22 cellular contexts compared by ENCODE assay signal in the genomic region with DNA sequence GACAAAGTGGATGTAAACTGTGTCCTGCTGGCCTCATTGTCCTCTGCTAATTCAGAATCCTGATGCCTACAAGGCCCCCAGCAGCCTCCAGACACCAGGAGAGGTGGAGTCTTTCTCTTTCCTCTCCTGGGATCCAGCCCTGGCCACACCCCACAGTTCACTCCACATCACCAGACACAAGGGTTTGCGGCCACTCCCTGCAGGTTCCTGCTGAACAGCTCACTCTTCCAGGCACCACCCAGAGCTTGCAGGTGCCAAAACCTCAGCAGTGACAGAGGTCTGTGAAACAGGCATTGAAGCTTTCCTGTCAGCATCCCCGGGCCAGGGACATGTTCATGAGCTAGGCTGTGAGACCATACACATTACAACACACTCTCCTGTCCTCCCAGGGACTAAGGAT. TPM values are rescaled to one million over a fixed set of nuclear protein-coding genes. Genes with fewer than 3 reads are reported as not detected.
DNase-seq lines count a peak whose midpoint lies in the region; ATAC-seq and TF ChIP-seq lines count a peak whose summit lies in the region.
"Had no signal": no experiment of that assay in that cellular context is flagged by ENCODE, and none has a peak within 500 bp of the region (broad histone marks: within the 10 kb centered on the region; RNA-seq: fewer than 3 reads in every experiment).

No MANE protein-coding gene starts in this region.

- TF ChIP-seq CTCF in RWPE1 (conservative IDR thresholded peaks at IDR 0.05; ENCODE audit: low read depth) (no peak), type B pancreatic cell (conservative IDR thresholded peaks at IDR 0.05) (no peak)

- peak overlapping the region; percentile 88 for H3K27ac Mint-ChIP-seq in type B pancreatic cell
- H3K27ac Mint-ChIP-seq: activated CD8-positive, alpha-beta memory T cell treated with anti-CD3 and anti-CD28 coated beads, Interleukin-2, amount 10 ng/mL, durations not matched to agents 7 days and 5 days; activated T-helper 17 cell treated with anti-CD3 and anti-CD28 coated beads, Interleukin-2, amount 50 U/mL, for 72 hours; IgD-negative memory B cell; mesothelial cell of epicardium; neural progenitor cell had no signal

- H3K4me3 Mint-ChIP-seq in type B pancreatic cell: no peak overlapping the region
- H3K4me3 Mint-ChIP-seq: activated CD8-positive, alpha-beta memory T cell treated with anti-CD3 and anti-CD28 coated beads, Interleukin-2, amount 10 ng/mL, durations not matched to agents 7 days and 5 days; activated T-helper 17 cell treated with anti-CD3 and anti-CD28 coated beads, Interleukin-2, amount 50 U/mL, for 72 hours; IgD-negative memory B cell; mesothelial cell of epicardium; neural progenitor cell had no signal

- no peaks in the 10 kb centered on the region for H3K36me3 Mint-ChIP-seq in type B pancreatic cell
- H3K36me3 Mint-ChIP-seq: activated CD8-positive, alpha-beta memory T cell treated with anti-CD3 and anti-CD28 coated beads, Interleukin-2, amount 10 ng/mL, durations not matched to agents 7 days and 5 days; mesothelial cell of epicardium; neural progenitor cell had no signal

- POLR2A ChIA-PET in RWPE1 (lab: Yijun Ruan, JAX; ENCODE audit: low non-redundant PET): no interaction called here

- CTCF ChIA-PET in RWPE1 (lab: Yijun Ruan, JAX): interaction anchor here (0.7 kb wide), 1 partner anchor 16 kb away, joined by 3 read pairs; no protein-coding TSS in a partner anchor

- peak overlapping the region; percentile 70 for H3K27ac ChIP-seq in RWPE1
- H3K27ac ChIP-seq: brain microvascular endothelial cell, neural progenitor cell had no signal

- H3K4me1 Mint-ChIP-seq in type B pancreatic cell (ENCODE audit: unreplicated experiment): peaks cover 29% of the 10 kb centered on the region
- H3K4me1 Mint-ChIP-seq: activated T-helper 17 cell treated with anti-CD3 and anti-CD28 coated beads, Interleukin-2, amount 50 U/mL, for 72 hours had no signal

- DNase-seq in HT1080 (ENCODE audit: low read depth): peak; percentile 75
- DNase-seq in RWPE1 (ENCODE audit: low spot score): peak; percentile 81
- DNase-seq in kidney tubule cell (ENCODE audit: low spot score): peak; percentile 73
- DNase-seq in type B pancreatic cell (ENCODE audit: extremely low spot score, unreplicated experiment): no peak
- DNase-seq in effector CD4-positive, alpha-beta T cell: no peak
- no peak for DNase-seq in NCI-H526 treated with DMSO at 0.1 percent for 48 hours (lab: John Stamatoyannopoulos, UW)
- DNase-seq: activated CD4-positive, alpha-beta T cell treated with anti-CD3 and anti-CD28 coated beads for 4 hours; activated CD8-positive, alpha-beta memory T cell treated with anti-CD3 and anti-CD28 coated beads, Interleukin-2, amount 10 ng/mL, durations not matched to agents 7 days and 5 days; brain microvascular endothelial cell; foreskin fibroblast; hypothalamus; NCI-H1930; NCI-H446 treated with DMSO at 0.1 percent for 48 hours; stimulated activated CD4-positive, alpha-beta T cell treated with anti-CD3 and anti-CD28 coated beads, Interleukin-15, amount 100 ng/mL, for 24 hours; SW 1271 had no signal

- ATAC-seq in HG03045 (IDR thresholded peaks at IDR 0.05; ENCODE audit: unreplicated experiment): no peak
- ATAC-seq: activated CD8-positive, alpha-beta memory T cell treated with anti-CD3 and anti-CD28 coated beads, Interleukin-2, amount 10 ng/mL, durations not matched to agents 7 days and 5 days; activated T-helper 17 cell treated with anti-CD3 and anti-CD28 coated beads, Interleukin-2, amount 50 U/mL, for 72 hours had no signal

- H3K27me3 Mint-ChIP-seq in type B pancreatic cell: no peaks in the 10 kb centered on the region

- no peaks in the 10 kb centered on the region for H3K9me3 Mint-ChIP-seq in type B pancreatic cell
- H3K9me3 Mint-ChIP-seq: activated T-helper 17 cell treated with anti-CD3 and anti-CD28 coated beads, Interleukin-2, amount 50 U/mL, for 72 hours; IgD-negative memory B cell; mesothelial cell of epicardium; neural progenitor cell had no signal

RNA-seq across cellular contexts. Expression of a gene that starts 11.3 kb away (rescaled TPM):
- not detected in 2 replicates for total RNA-seq in HT1080 (2014; rRNA removed; shearing (Covaris generic))
- polyA plus RNA-seq in HT1080 (2015; cell fraction: cytosol; rRNA removed): 0.03 and 0.14 TPM in 2 replicates
- polyA plus RNA-seq in HT1080 (2015; cell fraction: nucleus; rRNA removed): 0.06 TPM in 1 of 2 replicates, not detected in the other
- total RNA-seq in type B pancreatic cell (ENCODE audit: low replicate concordance): 19.0 and 23.6 TPM in 2 replicates
- total RNA-seq: endothelial cell of umbilical vein, G401 had no signal
- polyA plus RNA-seq: endothelial cell of umbilical vein, IgD-negative memory B cell had no signal

Comparison
In these comparisons a context has a peak if more than half of its experiments do, and no peak if none do; other contexts are left out.
1. DNase-seq: peak in HT1080 (single experiment), RWPE1 (single experiment) and kidney tubule cell (single experiment); none in type B pancreatic cell (single experiment), effector CD4-positive, alpha-beta T cell (single experiment) and NCI-H526 treated with DMSO at 0.1 percent for 48 hours (single experiment).
2. RNA of a gene that starts 11.3 kb away (total RNA-seq): 19.0 to 23.6 TPM in type B pancreatic cell; not detected in HT1080; every median in the first group is over 10 times any median in the second.